Comparison of ENCODE assay signal across 10 cellular contexts in genomic region chr20:4449977-4450715, GRCh38.
A peak's percentile ranks its signal among the peaks of the same experiment; 100 is the strongest.
DNase-seq lines count a peak whose midpoint lies in the region; ATAC-seq and TF ChIP-seq lines count a peak whose summit lies in the region.
"Had no signal": no experiment of that assay in that cellular context is flagged by ENCODE, and none has a peak within 500 bp of the region (broad histone marks: within the 10 kb centered on the region; RNA-seq: fewer than 3 reads in every experiment).

No MANE protein-coding gene starts in this region.

- in situ Hi-C loops in KBM-7 (cut with MboI; ENCODE audit: low pct_unique_long_range_greater_than_20kb, low sequenced_read_pairs), result no loop called here

- TF ChIP-seq POLR2A in GM18505 (IDR thresholded peaks at IDR 0.05; ENCODE audit: borderline replicate concordance, extremely low read depth, insufficient read depth, insufficient read length), result no peak

- H3K27me3 Mint-ChIP-seq in naive thymus-derived CD8-positive, alpha-beta T cell, result peaks cover 2 to 15% (median 4%) of the 10 kb centered on the region in 5 donors

- no peaks in the 10 kb centered on the region for H3K4me1 Mint-ChIP-seq in naive thymus-derived CD8-positive, alpha-beta T cell
- H3K4me1 Mint-ChIP-seq: IgD-negative memory B cell had no signal

- no peak overlapping the region for H3K27ac Mint-ChIP-seq in naive thymus-derived CD8-positive, alpha-beta T cell
- H3K27ac Mint-ChIP-seq: IgD-negative memory B cell had no signal

- H3K4me3 Mint-ChIP-seq in naive thymus-derived CD8-positive, alpha-beta T cell, result no peak overlapping the region
- H3K4me3 Mint-ChIP-seq: IgD-negative memory B cell had no signal

- ATAC-seq in GM18873 (IDR thresholded peaks at IDR 0.05; ENCODE audit: low FRiP score, unreplicated experiment) (no peak), GM18505 (IDR thresholded peaks at IDR 0.05; ENCODE audit: unreplicated experiment) (no peak)
- no peak for ATAC-seq in naive thymus-derived CD8-positive, alpha-beta T cell

- no peaks in the 10 kb centered on the region for H3K36me3 Mint-ChIP-seq in naive thymus-derived CD8-positive, alpha-beta T cell
- H3K36me3 Mint-ChIP-seq: IgD-negative memory B cell had no signal

- POLR2A ChIA-PET in naive thymus-derived CD8-positive, alpha-beta T cell (lab: Charles Lee), result no interaction called here

- DNase-seq in A172 (ENCODE audit: low spot score), result peak; percentile 68
- peak; percentile 6 for DNase-seq in KBM-7
- DNase-seq in astrocyte of the hippocampus (ENCODE audit: low read depth, low spot score), result peak; percentile 42
- peak; percentile 45 for DNase-seq in left kidney (ENCODE audit: low read depth, low spot score)
- DNase-seq in naive thymus-derived CD8-positive, alpha-beta T cell, result no peak
- DNase-seq in activated effector memory CD4-positive, alpha-beta T cell treated with Interleukin-2 at 50 U/mL for 16 hours, result no peak
- DNase-seq: activated T-cell treated with anti-CD3 and anti-CD28 coated beads, Interleukin-2, amount 50 U/mL, for 48 hours had no signal

- peaks cover 0 to 6% (median 0%) of the 10 kb centered on the region in 9 donors for H3K9me3 Mint-ChIP-seq in naive thymus-derived CD8-positive, alpha-beta T cell

Comparison
In these comparisons a context has a peak if more than half of its experiments do, and no peak if none do; other contexts are left out.
1. DNase-seq: peak in A172 (single experiment), KBM-7 (single experiment), astrocyte of the hippocampus (single experiment) and left kidney (single experiment); none in naive thymus-derived CD8-positive, alpha-beta T cell (0 of 10) and activated effector memory CD4-positive, alpha-beta T cell treated with Interleukin-2 at 50 U/mL for 16 hours (single experiment).